Comparison of ENCODE assay signal across 13 cellular contexts in the genomic region with DNA sequence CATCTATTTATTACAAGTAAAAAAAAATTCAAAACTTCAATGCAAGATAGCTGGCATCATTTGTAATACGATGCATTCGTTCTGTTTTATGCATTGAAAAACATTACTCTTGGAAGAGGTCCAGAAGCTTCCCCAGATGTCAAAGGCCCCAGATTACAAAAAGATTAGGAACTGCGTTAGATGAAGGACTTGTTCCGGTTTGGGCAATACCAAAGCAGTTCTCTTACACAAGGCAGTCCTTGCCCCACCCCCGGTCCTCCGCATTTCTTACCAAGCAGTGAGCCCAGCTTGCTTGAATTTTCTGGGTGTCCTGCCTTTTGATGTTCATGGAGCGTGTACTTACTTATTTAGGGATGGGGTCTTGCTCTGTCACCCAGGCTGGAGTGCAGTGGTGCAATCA. TPM values are rescaled to one million over a fixed set of nuclear protein-coding genes. Genes with fewer than 3 reads are reported as not detected.
DNase-seq lines count a peak whose midpoint lies in the region; ATAC-seq and TF ChIP-seq lines count a peak whose summit lies in the region.
"Had no signal": no experiment of that assay in that cellular context is flagged by ENCODE, and none has a peak within 500 bp of the region (broad histone marks: within the 10 kb centered on the region; RNA-seq: fewer than 3 reads in every experiment).

No MANE protein-coding gene starts in this region.

- H3K36me3 Mint-ChIP-seq in memory B cell = peaks cover 3% of the 10 kb centered on the region
- H3K36me3 Mint-ChIP-seq: activated naive CD8-positive, alpha-beta T cell had no signal

- peaks cover 2% of the 10 kb centered on the region for H3K9me3 Mint-ChIP-seq in memory B cell
- H3K9me3 Mint-ChIP-seq: HFFc6 had no signal

- peak overlapping the region; percentile 84 for H3K27ac Mint-ChIP-seq in memory B cell
- H3K27ac Mint-ChIP-seq: activated naive CD8-positive, alpha-beta T cell; HFFc6 had no signal

- 80% methylated on average over 7 of the region's 7 CpGs for WGBS in liver
- 68% methylated on average over 7 of the region's 7 CpGs for WGBS in right lobe of liver (ENCODE audit: insufficient coverage, low coverage, low lambda C conversion rate, missing lambda C conversion rate)
- 45 to 60% (median 47%) methylated on average over 7 of the region's 7 CpGs for WGBS in adrenal gland, 4 donors

- H3K4me3 ChIP-seq in liver (ENCODE audit: low read depth in 1 of 3, low read length in 3 of 3) (no peak overlapping the region), right lobe of liver (no peak overlapping the region), adrenal gland (no peak overlapping the region)

- no peak for TF ChIP-seq RAD21 in liver (IDR thresholded peaks at IDR 0.05)

- H3K27me3 ChIP-seq in liver (ENCODE audit: control insufficient read depth in 4 of 4, insufficient read depth in 4 of 4, low read length in 3 of 4) (no peaks in the 10 kb centered on the region), right lobe of liver (no peaks in the 10 kb centered on the region), adrenal gland (no peaks in the 10 kb centered on the region)

- no peak for TF ChIP-seq POLR2A in right lobe of liver (IDR thresholded peaks at IDR 0.05)
- TF ChIP-seq POLR2A in adrenal gland (IDR thresholded peaks at IDR 0.05) = no peak

- H3K27me3 Mint-ChIP-seq in memory B cell = no peaks in the 10 kb centered on the region
- H3K27me3 Mint-ChIP-seq: activated naive CD8-positive, alpha-beta T cell had no signal

- peaks cover 59% of the 10 kb centered on the region for H3K4me1 Mint-ChIP-seq in memory B cell

- H3K4me3 Mint-ChIP-seq in memory B cell = no peak overlapping the region
- H3K4me3 Mint-ChIP-seq: activated naive CD8-positive, alpha-beta T cell; HFFc6 had no signal

- peak overlapping the region; percentile 32 to 55 for H3K27ac ChIP-seq in liver (ENCODE audit: low read depth in 1 of 2, low read length in 2 of 2)
- peak overlapping the region in 1 of 3 donors; percentile 2 for H3K27ac ChIP-seq in right lobe of liver
- H3K27ac ChIP-seq in adrenal gland = peak overlapping the region in 3 of 5 donors; percentile 1 to 88 (median 44)

- H3K4me1 ChIP-seq in liver (ENCODE audit: control insufficient read depth in 4 of 4, insufficient read depth in 4 of 4, low read length in 3 of 4) = peaks cover 0 to 7% (median 3%) of the 10 kb centered on the region in 4 donors
- H3K4me1 ChIP-seq in right lobe of liver = peaks cover 0 to 8% (median 0%) of the 10 kb centered on the region in 4 donors
- peaks cover 1 to 17% of the 10 kb centered on the region in 2 donors for H3K4me1 ChIP-seq in adrenal gland (replicated peaks in 1 of 2)

- no peak overlapping the region for H3K9ac ChIP-seq in liver (ENCODE audit: low read depth in 1 of 2, low read length in 2 of 2)

- ATAC-seq in right lobe of liver (no peak), memory B cell (ENCODE audit: low read depth) (no peak), GM19351 (IDR thresholded peaks at IDR 0.05; ENCODE audit: unreplicated experiment) (no peak), GM18517 (IDR thresholded peaks at IDR 0.05; ENCODE audit: unreplicated experiment) (no peak), HG02981 (IDR thresholded peaks at IDR 0.05; ENCODE audit: unreplicated experiment) (no peak)
- ATAC-seq: HepG2 had no signal

- TF ChIP-seq CTCF in liver (IDR thresholded peaks at IDR 0.05; ENCODE audit: low read depth, low read length, missing input control) = no peak
- TF ChIP-seq CTCF in right lobe of liver (IDR thresholded peaks at IDR 0.05) = no peak
- no peak for TF ChIP-seq CTCF in adrenal gland (IDR thresholded peaks at IDR 0.05)

- H3K36me3 ChIP-seq in liver (ENCODE audit: control insufficient read depth in 4 of 4, insufficient read depth in 3 of 4, low read depth in 1 of 4, low read length in 3 of 4) (no peaks in the 10 kb centered on the region), right lobe of liver (no peaks in the 10 kb centered on the region), adrenal gland (replicated peaks in 1 of 2) (no peaks in the 10 kb centered on the region)

- intact Hi-C loops in right lobe of liver (cut with DNase I) (no loop called here), adrenal gland (cut with DNase I) (no loop called here)

- DNase-seq in right lobe of liver (no peak), adrenal gland (peak; percentile 41 to 84 (median 58)), memory B cell (ENCODE audit: low spot score in 2 of 2) (no peak), T-helper 2 cell (no peak)
- DNase-seq: HFFc6; NCI-H1694; NK-92 treated with Interleukin-12 subunit alpha and Interleukin-12 subunit beta, amount 100 ng/mL, for 24 hours had no signal

- no peaks in the 10 kb centered on the region for H3K9me3 ChIP-seq in liver (ENCODE audit: control insufficient read depth in 4 of 4, low read length in 3 of 4)
- H3K9me3 ChIP-seq in right lobe of liver = no peaks in the 10 kb centered on the region
- no peaks in the 10 kb centered on the region for H3K9me3 ChIP-seq in adrenal gland (replicated peaks in 1 of 3)

TF ChIP-seq in liver, 16 proteins besides CTCF, POLR2A, EP300 and RAD21:
- TF ChIP-seq JUND (IDR thresholded peaks at IDR 0.05) (no peak), GABPA (IDR thresholded peaks at IDR 0.05 in 1 of 2, conservative IDR thresholded peaks at IDR 0.05 in 1 of 2) (no peak), FOXA2 (IDR thresholded peaks at IDR 0.05) (no peak), FOXA1 (IDR thresholded peaks at IDR 0.05) (no peak), YY1 (IDR thresholded peaks at IDR 0.05) (no peak), EGR1 (IDR thresholded peaks at IDR 0.05; ENCODE audit: low read depth in 2 of 2) (no peak), TAF1 (conservative IDR thresholded peaks at IDR 0.05) (no peak), HNF4G (IDR thresholded peaks at IDR 0.05) (no peak), NR2F2 (IDR thresholded peaks at IDR 0.05) (no peak), RXRA (IDR thresholded peaks at IDR 0.05) (no peak), MAX (IDR thresholded peaks at IDR 0.05) (no peak), SP1 (IDR thresholded peaks at IDR 0.05) (no peak), HNF4A (conservative IDR thresholded peaks at IDR 0.05) (no peak)
- TF ChIP-seq, protein P1, sequence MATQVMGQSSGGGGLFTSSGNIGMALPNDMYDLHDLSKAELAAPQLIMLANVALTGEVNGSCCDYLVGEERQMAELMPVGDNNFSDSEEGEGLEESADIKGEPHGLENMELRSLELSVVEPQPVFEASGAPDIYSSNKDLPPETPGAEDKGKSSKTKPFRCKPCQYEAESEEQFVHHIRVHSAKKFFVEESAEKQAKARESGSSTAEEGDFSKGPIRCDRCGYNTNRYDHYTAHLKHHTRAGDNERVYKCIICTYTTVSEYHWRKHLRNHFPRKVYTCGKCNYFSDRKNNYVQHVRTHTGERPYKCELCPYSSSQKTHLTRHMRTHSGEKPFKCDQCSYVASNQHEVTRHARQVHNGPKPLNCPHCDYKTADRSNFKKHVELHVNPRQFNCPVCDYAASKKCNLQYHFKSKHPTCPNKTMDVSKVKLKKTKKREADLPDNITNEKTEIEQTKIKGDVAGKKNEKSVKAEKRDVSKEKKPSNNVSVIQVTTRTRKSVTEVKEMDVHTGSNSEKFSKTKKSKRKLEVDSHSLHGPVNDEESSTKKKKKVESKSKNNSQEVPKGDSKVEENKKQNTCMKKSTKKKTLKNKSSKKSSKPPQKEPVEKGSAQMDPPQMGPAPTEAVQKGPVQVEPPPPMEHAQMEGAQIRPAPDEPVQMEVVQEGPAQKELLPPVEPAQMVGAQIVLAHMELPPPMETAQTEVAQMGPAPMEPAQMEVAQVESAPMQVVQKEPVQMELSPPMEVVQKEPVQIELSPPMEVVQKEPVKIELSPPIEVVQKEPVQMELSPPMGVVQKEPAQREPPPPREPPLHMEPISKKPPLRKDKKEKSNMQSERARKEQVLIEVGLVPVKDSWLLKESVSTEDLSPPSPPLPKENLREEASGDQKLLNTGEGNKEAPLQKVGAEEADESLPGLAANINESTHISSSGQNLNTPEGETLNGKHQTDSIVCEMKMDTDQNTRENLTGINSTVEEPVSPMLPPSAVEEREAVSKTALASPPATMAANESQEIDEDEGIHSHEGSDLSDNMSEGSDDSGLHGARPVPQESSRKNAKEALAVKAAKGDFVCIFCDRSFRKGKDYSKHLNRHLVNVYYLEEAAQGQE (IDR thresholded peaks at IDR 0.05) = no peak
- TF ChIP-seq, protein P2, sequence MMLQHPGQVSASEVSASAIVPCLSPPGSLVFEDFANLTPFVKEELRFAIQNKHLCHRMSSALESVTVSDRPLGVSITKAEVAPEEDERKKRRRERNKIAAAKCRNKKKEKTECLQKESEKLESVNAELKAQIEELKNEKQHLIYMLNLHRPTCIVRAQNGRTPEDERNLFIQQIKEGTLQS (IDR thresholded peaks at IDR 0.05) = no peak
- TF ChIP-seq, protein P3, sequence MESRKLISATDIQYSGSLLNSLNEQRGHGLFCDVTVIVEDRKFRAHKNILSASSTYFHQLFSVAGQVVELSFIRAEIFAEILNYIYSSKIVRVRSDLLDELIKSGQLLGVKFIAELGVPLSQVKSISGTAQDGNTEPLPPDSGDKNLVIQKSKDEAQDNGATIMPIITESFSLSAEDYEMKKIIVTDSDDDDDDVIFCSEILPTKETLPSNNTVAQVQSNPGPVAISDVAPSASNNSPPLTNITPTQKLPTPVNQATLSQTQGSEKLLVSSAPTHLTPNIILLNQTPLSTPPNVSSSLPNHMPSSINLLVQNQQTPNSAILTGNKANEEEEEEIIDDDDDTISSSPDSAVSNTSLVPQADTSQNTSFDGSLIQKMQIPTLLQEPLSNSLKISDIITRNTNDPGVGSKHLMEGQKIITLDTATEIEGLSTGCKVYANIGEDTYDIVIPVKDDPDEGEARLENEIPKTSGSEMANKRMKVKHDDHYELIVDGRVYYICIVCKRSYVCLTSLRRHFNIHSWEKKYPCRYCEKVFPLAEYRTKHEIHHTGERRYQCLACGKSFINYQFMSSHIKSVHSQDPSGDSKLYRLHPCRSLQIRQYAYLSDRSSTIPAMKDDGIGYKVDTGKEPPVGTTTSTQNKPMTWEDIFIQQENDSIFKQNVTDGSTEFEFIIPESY (IDR thresholded peaks at IDR 0.05) = no peak

RNA-seq across cellular contexts. Expression of gene HVCN1, which starts 4.8 kb away (rescaled TPM):
- total RNA-seq in liver = 1 to 10 TPM; 2.6 to 5.4 TPM
- 1 to 10 TPM; 1.8 to 2.3 TPM for polyA plus RNA-seq in liver
- total RNA-seq in right lobe of liver = 1 to 10 TPM in 5 of 6 experiments, under 1 TPM in 1; 0.55 to 2.4 (median 1.6) TPM
- 10 to 100 TPM in 5 of 8 donors, 1 to 10 TPM in 3; 6.5 to 71.0 (median 12.7) TPM for total RNA-seq in adrenal gland
- polyA plus RNA-seq in adrenal gland = 10 to 100 TPM in 1 of 3 donors, 1 to 10 TPM in 2; 5.7 to 41.3 (median 6.5) TPM

RNA-seq across cellular contexts. Expression of gene PPP1CC, which starts 49.0 kb away (rescaled TPM):
- total RNA-seq in liver (10 to 100 TPM; 49.2 to 73.2 TPM), right lobe of liver (10 to 100 TPM; 32.8 to 51.7 (median 36.2) TPM), adrenal gland (100 to 1,000 TPM in 7 of 8 donors, 10 to 100 TPM in 1; 98.8 to 170 (median 137) TPM)
- polyA plus RNA-seq in liver (10 to 100 TPM; 22.1 to 22.8 TPM), adrenal gland (100 to 1,000 TPM in 1 of 3 donors, 10 to 100 TPM in 2; 53.7 to 182 (median 58.0) TPM)

Comparison
In these comparisons a context has a peak if more than half of its experiments do, and no peak if none do; other contexts are left out.
1. DNase-seq: peak in adrenal gland (7 of 7); none in right lobe of liver (0 of 3), memory B cell (0 of 2) and T-helper 2 cell (0 of 5).